ENCODE assay signal across 9 cellular contexts in genomic region chr4:125313989-125314602, GRCh38. TPM values are rescaled to one million over a fixed set of nuclear protein-coding genes. Genes with fewer than 3 reads are reported as not detected.
DNase-seq lines count a peak whose midpoint lies in the region; TF ChIP-seq lines count a peak whose summit lies in the region.
"Had no signal": no experiment of that assay in that cellular context is flagged by ENCODE, and none has a peak within 500 bp of the region (broad histone marks: within the 10 kb centered on the region; RNA-seq: fewer than 3 reads in every experiment).

No MANE protein-coding gene starts in this region.

- H3K27ac Mint-ChIP-seq in activated CD4-positive, alpha-beta memory T cell treated with anti-CD3 and anti-CD28 coated beads for 36 hours: no peak overlapping the region
- peak overlapping the region; percentile 21 to 94 (median 88) for H3K27ac Mint-ChIP-seq in immature natural killer cell

- H3K4me3 ChIP-seq in subcutaneous abdominal adipose tissue (ENCODE audit: low read depth in 1 of 5, low read length in 5 of 5): peak overlapping the region; percentile 66 to 93 (median 91)
- H3K4me3 ChIP-seq in adrenal gland: peak overlapping the region in 1 of 4 donors; percentile 96

- H3K9me3 ChIP-seq in subcutaneous abdominal adipose tissue (ENCODE audit: control insufficient read depth in 5 of 5, low read length in 5 of 5) (peaks cover 0 to 3% (median 0%) of the 10 kb centered on the region in 5 donors), adrenal gland (replicated peaks in 1 of 3) (peaks cover 0 to 4% (median 0%) of the 10 kb centered on the region in 3 donors)

- peak overlapping the region; percentile 70 for H3K4me3 Mint-ChIP-seq in activated CD4-positive, alpha-beta memory T cell treated with anti-CD3 and anti-CD28 coated beads for 36 hours
- peak overlapping the region; percentile 93 to 98 (median 96) for H3K4me3 Mint-ChIP-seq in immature natural killer cell

- H3K27me3 Mint-ChIP-seq in activated CD4-positive, alpha-beta memory T cell treated with anti-CD3 and anti-CD28 coated beads for 36 hours: peaks cover 59% of the 10 kb centered on the region
- H3K27me3 Mint-ChIP-seq in immature natural killer cell (ENCODE audit: low read depth in 3 of 3): peaks cover 10 to 23% (median 15%) of the 10 kb centered on the region in 3 donors

- POLR2A ChIA-PET in activated CD4-positive, alpha-beta memory T cell treated with anti-CD3 and anti-CD28 coated beads for 36 hours (lab: Charles Lee): no interaction called here

- 14 to 18% (median 17%) methylated on average over 6 of the region's 6 CpGs for WGBS in adrenal gland, 4 donors

- H3K27ac ChIP-seq in subcutaneous abdominal adipose tissue (ENCODE audit: low read depth, low read length): peak overlapping the region; percentile 90
- H3K27ac ChIP-seq in adrenal gland: peak overlapping the region in 1 of 5 donors; percentile 41
- H3K27ac ChIP-seq: C4-2B had no signal

- DNase-seq in NCI-H82 (lab: John Stamatoyannopoulos, UW) (peak; percentile 69), NCI-H82 treated with DMSO at 0.1 percent for 48 hours (lab: John Stamatoyannopoulos, UW; ENCODE audit: unreplicated experiment) (no peak), immature natural killer cell (peak in 2 of 3 donors; percentile 1 to 5), NCI-H187 (lab: John Stamatoyannopoulos, UW) (no peak), adrenal gland (no peak), NCI-H1048 (lab: John Stamatoyannopoulos, UW) (no peak)
- DNase-seq in activated CD4-positive, alpha-beta memory T cell treated with anti-CD3 and anti-CD28 coated beads for 36 hours: no peak

- peak overlapping the region in 3 of 5 donors; percentile 16 to 49 (median 34) for H3K9ac ChIP-seq in subcutaneous abdominal adipose tissue (ENCODE audit: low read length in 5 of 5)

- H3K4me1 Mint-ChIP-seq in activated CD4-positive, alpha-beta memory T cell treated with anti-CD3 and anti-CD28 coated beads for 36 hours (ENCODE audit: low read depth): peaks cover 27% of the 10 kb centered on the region
- H3K4me1 Mint-ChIP-seq in immature natural killer cell: peaks cover 42 to 56% of the 10 kb centered on the region in 2 donors

- H3K27me3 ChIP-seq in subcutaneous abdominal adipose tissue (ENCODE audit: control insufficient read depth in 5 of 5, insufficient read depth in 4 of 5, low read length in 5 of 5) (peaks cover 0 to 11% (median 0%) of the 10 kb centered on the region in 5 donors), adrenal gland (peaks cover 8% of the 10 kb centered on the region)

- no peak for TF ChIP-seq CTCF in adrenal gland (IDR thresholded peaks at IDR 0.05)

- no peaks in the 10 kb centered on the region for H3K9me3 Mint-ChIP-seq in activated CD4-positive, alpha-beta memory T cell treated with anti-CD3 and anti-CD28 coated beads for 36 hours
- no peaks in the 10 kb centered on the region for H3K9me3 Mint-ChIP-seq in immature natural killer cell

- peaks cover 10 to 51% (median 35%) of the 10 kb centered on the region in 5 donors for H3K4me1 ChIP-seq in subcutaneous abdominal adipose tissue (ENCODE audit: control insufficient read depth in 5 of 5, insufficient read depth in 5 of 5, low read length in 5 of 5)
- peaks cover 0 to 15% of the 10 kb centered on the region in 2 donors for H3K4me1 ChIP-seq in adrenal gland (replicated peaks in 1 of 2)

- H3K36me3 Mint-ChIP-seq in activated CD4-positive, alpha-beta memory T cell treated with anti-CD3 and anti-CD28 coated beads for 36 hours: no peaks in the 10 kb centered on the region
- H3K36me3 Mint-ChIP-seq in immature natural killer cell: peaks cover 0 to 4% (median 4%) of the 10 kb centered on the region in 3 donors

- H3K36me3 ChIP-seq in subcutaneous abdominal adipose tissue (ENCODE audit: control insufficient read depth in 5 of 5, insufficient read depth in 5 of 5, low read length in 5 of 5) (peaks cover 0 to 7% (median 0%) of the 10 kb centered on the region in 5 donors), adrenal gland (replicated peaks in 1 of 2) (no peaks in the 10 kb centered on the region)

- TF ChIP-seq POLR2A in adrenal gland (IDR thresholded peaks at IDR 0.05): no peak

- intact Hi-C loops in activated CD4-positive, alpha-beta memory T cell treated with anti-CD3 and anti-CD28 coated beads for 36 hours (cut with micrococcal nuclease): loop anchor here (2.0 to 10.0 kb wide), 3 partner anchors 431 to 1811 kb away; no protein-coding TSS in a partner anchor
- intact Hi-C loops in adrenal gland (cut with DNase I): loop anchor here (10.0 kb wide), 1 partner anchor 431 kb away; no protein-coding TSS in a partner anchor

- CTCF ChIA-PET in activated CD4-positive, alpha-beta memory T cell treated with anti-CD3 and anti-CD28 coated beads for 36 hours (lab: Charles Lee): interaction anchor here (0.6 to 1.3 kb wide), 3 partner anchors 12 to 304 kb away, joined by 3 read pairs; no protein-coding TSS in a partner anchor

RNA-seq across cellular contexts. Expression of gene FAT4, which starts 0.7 kb away (rescaled TPM):
- total RNA-seq in activated CD4-positive, alpha-beta memory T cell treated with anti-CD3 and anti-CD28 coated beads for 36 hours: not detected
- polyA plus RNA-seq in immature natural killer cell: 1 to 10 TPM in 1 of 3 donors, under 1 TPM in 2; 0.32 to 1.4 (median 0.47) TPM
- total RNA-seq in adrenal gland: 1 to 10 TPM; 4.2 to 8.9 (median 4.9) TPM
- 1 to 10 TPM in 1 of 3 donors, under 1 TPM in 2; 0.64 to 1.8 (median 0.64) TPM for polyA plus RNA-seq in adrenal gland

Comparison
In these comparisons a context has a peak if more than half of its experiments do, and no peak if none do; other contexts are left out.
1. DNase-seq: peak in NCI-H82 (single experiment) and immature natural killer cell (2 of 3); none in NCI-H82 treated with DMSO at 0.1 percent for 48 hours (single experiment), activated CD4-positive, alpha-beta memory T cell treated with anti-CD3 and anti-CD28 coated beads for 36 hours (single experiment), NCI-H187 (0 of 2), adrenal gland (0 of 7) and NCI-H1048 (single experiment).
2. RNA of gene FAT4, which starts 0.7 kb away (total RNA-seq): 4.2 to 8.9 TPM in adrenal gland; not detected in activated CD4-positive, alpha-beta memory T cell treated with anti-CD3 and anti-CD28 coated beads for 36 hours; every median in the first group is over 4 times any median in the second.